In genomic region chr11:44972746-44973435, GRCh38 we compare ENCODE assay signal across 13 cellular contexts.
"Had no signal": no experiment of that assay in that cellular context is flagged by ENCODE, and none has a peak within 500 bp of the region (broad histone marks: within the 10 kb centered on the region; RNA-seq: fewer than 3 reads in every experiment).

No MANE protein-coding gene starts in this region.

- H3K9me3 ChIP-seq: right lobe of liver, SK-N-SH, transverse colon had no signal

- H3K36me3 ChIP-seq: right lobe of liver, transverse colon, WERI-Rb-1 had no signal

- H3K9me2 ChIP-seq: SK-N-SH had no signal

- H3K4me2 ChIP-seq: SK-N-SH had no signal

- H3K27ac ChIP-seq: right lobe of liver, transverse colon, WERI-Rb-1 had no signal

- DNase-seq: activated CD4-positive, alpha-beta memory T cell treated with anti-CD3 and anti-CD28 coated beads, Interleukin-2, amount 10 ng/mL, durations not matched to agents 7 days and 5 days; activated CD4-positive, alpha-beta T cell treated with anti-CD3 and anti-CD28 coated beads for 36 hours; activated CD8-positive, alpha-beta memory T cell treated with anti-CD3 and anti-CD28 coated beads, Interleukin-2, amount 50 U/mL, for 4 hours; activated naive CD4-positive, alpha-beta T cell treated with Interleukin-2 at 50 U/mL for 16 hours; activated T-cell treated with anti-CD3 and anti-CD28 coated beads, Interleukin-2, amount 50 U/mL, for 72 hours; erythroblast; SK-N-SH; stimulated activated CD4-positive, alpha-beta T cell treated with anti-CD3 and anti-CD28 coated beads, Interleukin-1b, Interleukin-23, amount 100 ng/mL, for 48 hours; stimulated activated naive B cell treated with anti-CD40 and anti-IgM and Interleukin-4, amounts not matched to agents 10 μg/mL and 1 μg/mL and 100 μg/mL, for 72 hours; T-helper 1 cell; transverse colon; WERI-Rb-1 had no signal

- H3K9ac ChIP-seq: SK-N-SH had no signal

- H3K27me3 ChIP-seq: right lobe of liver, transverse colon had no signal

- ATAC-seq: activated CD4-positive, alpha-beta T cell treated with anti-CD3 and anti-CD28 coated beads for 36 hours; activated T-cell treated with anti-CD3 and anti-CD28 coated beads, Interleukin-2, amount 50 U/mL, for 72 hours; right lobe of liver; stimulated activated naive B cell treated with anti-CD40 and anti-IgM and Interleukin-4, amounts not matched to agents 10 μg/mL and 1 μg/mL and 100 μg/mL, for 72 hours had no signal

- H3K4me3 ChIP-seq: right lobe of liver, transverse colon had no signal
